ENCODE assay signal across 8 cellular contexts in genomic region chr11:65506770-65507485, GRCh38. TPM values are rescaled to one million over a fixed set of nuclear protein-coding genes. Genes with fewer than 3 reads are reported as not detected.
DNase-seq lines count a peak whose midpoint lies in the region; ATAC-seq and TF ChIP-seq lines count a peak whose summit lies in the region.

No MANE protein-coding gene starts in this region.

- WGBS in esophagus squamous epithelium, 2 donors, result 8 to 14% methylated on average over 6 to 7 of the region's 7 CpGs

- H3K36me3 ChIP-seq in esophagus squamous epithelium (peaks cover 16 to 50% (median 30%) of the 10 kb centered on the region in 3 donors), osteoblast (ENCODE audit: insufficient read depth, low read length) (peaks cover 43% of the 10 kb centered on the region)

- peak in 3 of 4 donors; percentile 11 to 55 (median 51) for TF ChIP-seq POLR2A in esophagus squamous epithelium (IDR thresholded peaks at IDR 0.05)

- H3K79me2 ChIP-seq in osteoblast (ENCODE audit: insufficient read depth, low read length), result peaks cover 54% of the 10 kb centered on the region

- H4K20me1 ChIP-seq in osteoblast (ENCODE audit: insufficient read depth, low read length), result peaks cover 38% of the 10 kb centered on the region

- H3K4me2 ChIP-seq in osteoblast (ENCODE audit: insufficient read depth, low read length), result peak overlapping the region; percentile 86

- H3K27ac ChIP-seq in esophagus squamous epithelium, result peak overlapping the region; percentile 90 to 100 (median 97)
- H3K27ac ChIP-seq in osteoblast (ENCODE audit: low read depth, low read length), result peak overlapping the region; percentile 95

- no peak overlapping the region for H2AFZ ChIP-seq in osteoblast (ENCODE audit: low read length)

- no peak for TF ChIP-seq CTCF in esophagus squamous epithelium (IDR thresholded peaks at IDR 0.05)
- TF ChIP-seq CTCF in osteoblast (IDR thresholded peaks at IDR 0.05; ENCODE audit: extremely low read depth, low read depth, low read length), result no peak
- no peak for TF ChIP-seq CTCF in GM13977 (IDR thresholded peaks at IDR 0.05; ENCODE audit: extremely low read depth, insufficient read depth, missing control alignments)

- H3K4me1 ChIP-seq in esophagus squamous epithelium, result peaks cover 0 to 78% (median 36%) of the 10 kb centered on the region in 3 donors
- no peaks in the 10 kb centered on the region for H3K4me1 ChIP-seq in osteoblast (ENCODE audit: insufficient read depth, low read length)

- DNase-seq in NCI-H1092 treated with DMSO at 0.1 percent for 48 hours (lab: John Stamatoyannopoulos, UW) (peak; percentile 90), NCI-H1092 (lab: John Stamatoyannopoulos, UW) (no peak), LHCN-M2 (ENCODE audit: low read depth) (peak; percentile 43), esophagus squamous epithelium (lab: John Stamatoyannopoulos, UW) (no peak), osteoblast (ENCODE audit: insufficient read length, low spot score, missing footprints) (peak; percentile 5), GM13977 (ENCODE audit: low spot score) (no peak)
- peak; percentile 40 to 52 for DNase-seq in activated CD4-positive, alpha-beta T cell treated with anti-CD3 and anti-CD28 coated beads for 4 hours

- in situ Hi-C loops in GM13977 (cut with MboI; ENCODE audit: low pct_unique_long_range_greater_than_20kb, low sequenced_read_pairs, unreplicated experiment), result no loop called here

- H3K27me3 ChIP-seq in esophagus squamous epithelium, result no peaks in the 10 kb centered on the region
- no peaks in the 10 kb centered on the region for H3K27me3 ChIP-seq in osteoblast (ENCODE audit: insufficient read depth, low read length)

- ATAC-seq in GM21786 (IDR thresholded peaks at IDR 0.05; ENCODE audit: unreplicated experiment), result peak; percentile 20

- intact Hi-C loops in esophagus squamous epithelium (cut with DNase I), result no loop called here

- no peaks in the 10 kb centered on the region for H3K9me3 ChIP-seq in esophagus squamous epithelium
- H3K9me3 ChIP-seq in osteoblast (ENCODE audit: low read depth, low read length), result no peaks in the 10 kb centered on the region

- H3K4me3 ChIP-seq in esophagus squamous epithelium, result peak overlapping the region in 3 of 4 donors; percentile 71 to 96 (median 81)
- peak overlapping the region; percentile 86 for H3K4me3 ChIP-seq in osteoblast (ENCODE audit: insufficient read depth, low read length)

RNA-seq across cellular contexts. Expression of gene MALAT1, which starts 8.1 kb away (rescaled TPM):
- total RNA-seq in LHCN-M2 (2014; rRNA removed) (1,575 and 2,461 TPM in 2 replicates), esophagus squamous epithelium (over 10,000 TPM in 2 of 4 donors, 1,000 to 10,000 TPM in 2; 1,739 to 13,677 (median 9,435) TPM), osteoblast (19,002 and 21,612 TPM in 2 replicates)
- 343 TPM for polyA plus RNA-seq in LHCN-M2 (2012)

RNA-seq across cellular contexts. Expression of gene SCYL1, which starts 18.0 kb away (rescaled TPM):
- total RNA-seq in LHCN-M2 (2014; rRNA removed) (104 and 113 TPM in 2 replicates), esophagus squamous epithelium (10 to 100 TPM; 40.6 to 63.3 (median 52.6) TPM), osteoblast (109 and 115 TPM in 2 replicates)
- polyA plus RNA-seq in LHCN-M2 (2012), result 81.2 TPM

RNA-seq across cellular contexts. Expression of gene LTBP3, which starts 51.2 kb away (rescaled TPM):
- total RNA-seq in LHCN-M2 (2014; rRNA removed), result 17.1 and 27.3 TPM in 2 replicates
- 13.1 TPM for polyA plus RNA-seq in LHCN-M2 (2012)
- 10 to 100 TPM; 28.1 to 87.5 (median 54.0) TPM for total RNA-seq in esophagus squamous epithelium
- total RNA-seq in osteoblast, result 40.7 and 41.6 TPM in 2 replicates

Comparison
In these comparisons a context has a peak if more than half of its experiments do, and no peak if none do; other contexts are left out.
1. DNase-seq: peak in NCI-H1092 treated with DMSO at 0.1 percent for 48 hours (single experiment), LHCN-M2 (single experiment), activated CD4-positive, alpha-beta T cell treated with anti-CD3 and anti-CD28 coated beads for 4 hours (2 of 2) and osteoblast (single experiment); none in NCI-H1092 (single experiment), esophagus squamous epithelium (single experiment) and GM13977 (single experiment).